ENCODE assay signal across 23 cellular contexts in the genomic region with DNA sequence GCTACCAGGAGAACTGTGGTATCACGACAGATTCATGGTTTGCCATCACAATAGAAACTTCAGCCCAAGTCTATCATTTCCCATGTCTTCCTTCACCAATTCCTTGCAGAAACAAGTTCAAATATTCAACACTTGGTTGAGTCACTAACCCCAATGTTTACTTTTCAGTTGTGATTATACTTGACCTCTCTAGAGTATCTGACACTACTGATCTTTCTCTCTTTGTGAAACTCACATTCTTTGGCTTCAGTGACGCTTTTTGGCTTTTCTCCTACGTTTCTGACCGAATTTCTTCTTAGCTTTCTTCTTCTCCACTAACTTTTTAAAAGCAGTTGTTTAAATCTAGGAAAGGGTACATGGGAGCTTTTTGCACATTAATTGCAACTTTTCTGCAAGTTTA. TPM values are rescaled to one million over a fixed set of nuclear protein-coding genes. Genes with fewer than 3 reads are reported as not detected.
A peak's percentile ranks its signal among the peaks of the same experiment; 100 is the strongest.
DNase-seq lines count a peak whose midpoint lies in the region; TF ChIP-seq lines count a peak whose summit lies in the region.
"Had no signal": no experiment of that assay in that cellular context is flagged by ENCODE, and none has a peak within 500 bp of the region (broad histone marks: within the 10 kb centered on the region; RNA-seq: fewer than 3 reads in every experiment).

No MANE protein-coding gene starts in this region.

- no peaks in the 10 kb centered on the region for H3K9me3 Mint-ChIP-seq in activated CD4-positive, alpha-beta T cell treated with anti-CD3 and anti-CD28 coated beads, Interleukin-2, amount 10 ng/mL, durations not matched to agents 24 days and 14 days
- no peaks in the 10 kb centered on the region for H3K9me3 Mint-ChIP-seq in nephron progenitor cell
- H3K9me3 Mint-ChIP-seq: CD8-positive, alpha-beta T cell had no signal

- peaks cover 13% of the 10 kb centered on the region for H3K4me1 ChIP-seq in SJSA1 (replicated peaks)
- H3K4me1 ChIP-seq: adrenal gland, lower lobe of right lung, parathyroid adenoma, spleen had no signal

- no peak overlapping the region for H3K4me3 ChIP-seq in SJSA1
- H3K4me3 ChIP-seq in fibroblast of the aortic adventitia (ENCODE audit: low read depth, low read length) = no peak overlapping the region
- H3K4me3 ChIP-seq: adrenal gland, lower lobe of right lung, spleen had no signal

- TF ChIP-seq CTCF in fibroblast of the aortic adventitia (IDR thresholded peaks at IDR 0.05; ENCODE audit: insufficient read depth, low read length) (no peak), nephron progenitor cell (IDR thresholded peaks at IDR 0.05) (no peak)

- no peak overlapping the region for H3K27ac ChIP-seq in SJSA1
- H3K27ac ChIP-seq: 22Rv1, adrenal gland, lower lobe of right lung, parathyroid adenoma, spleen had no signal

- H3K9me3 ChIP-seq in SJSA1 (replicated peaks) = no peaks in the 10 kb centered on the region
- H3K9me3 ChIP-seq: adrenal gland, lower lobe of right lung had no signal

- H3K4me1 Mint-ChIP-seq in activated CD4-positive, alpha-beta T cell treated with anti-CD3 and anti-CD28 coated beads, Interleukin-2, amount 10 ng/mL, durations not matched to agents 24 days and 14 days = no peaks in the 10 kb centered on the region
- no peaks in the 10 kb centered on the region for H3K4me1 Mint-ChIP-seq in nephron progenitor cell
- H3K4me1 Mint-ChIP-seq: activated CD8-positive, alpha-beta memory T cell treated with anti-CD3 and anti-CD28 coated beads, Interleukin-2, amount 10 ng/mL, durations not matched to agents 7 days and 5 days had no signal

- no peaks in the 10 kb centered on the region for H3K27me3 ChIP-seq in SJSA1 (replicated peaks)
- H3K27me3 ChIP-seq: adrenal gland had no signal

- H3K27ac Mint-ChIP-seq in activated CD4-positive, alpha-beta T cell treated with anti-CD3 and anti-CD28 coated beads, Interleukin-2, amount 10 ng/mL, durations not matched to agents 24 days and 14 days = no peak overlapping the region
- H3K27ac Mint-ChIP-seq in nephron progenitor cell = no peak overlapping the region
- H3K27ac Mint-ChIP-seq: activated CD8-positive, alpha-beta memory T cell treated with anti-CD3 and anti-CD28 coated beads, Interleukin-2, amount 10 ng/mL, durations not matched to agents 7 days and 5 days; CD8-positive, alpha-beta T cell had no signal

- H3K36me3 Mint-ChIP-seq in activated CD4-positive, alpha-beta T cell treated with anti-CD3 and anti-CD28 coated beads, Interleukin-2, amount 10 ng/mL, durations not matched to agents 24 days and 14 days (ENCODE audit: low read depth) = no peaks in the 10 kb centered on the region
- H3K36me3 Mint-ChIP-seq in nephron progenitor cell (ENCODE audit: low read depth) = no peaks in the 10 kb centered on the region
- H3K36me3 Mint-ChIP-seq: activated CD8-positive, alpha-beta memory T cell treated with anti-CD3 and anti-CD28 coated beads, Interleukin-2, amount 10 ng/mL, durations not matched to agents 7 days and 5 days; CD8-positive, alpha-beta T cell had no signal

- no peaks in the 10 kb centered on the region for H3K36me3 ChIP-seq in SJSA1
- H3K36me3 ChIP-seq: adrenal gland, lower lobe of right lung, spleen had no signal

- no peak overlapping the region for H3K4me3 Mint-ChIP-seq in activated CD4-positive, alpha-beta T cell treated with anti-CD3 and anti-CD28 coated beads, Interleukin-2, amount 10 ng/mL, durations not matched to agents 24 days and 14 days
- H3K4me3 Mint-ChIP-seq in nephron progenitor cell = no peak overlapping the region
- H3K4me3 Mint-ChIP-seq: activated CD8-positive, alpha-beta memory T cell treated with anti-CD3 and anti-CD28 coated beads, Interleukin-2, amount 10 ng/mL, durations not matched to agents 7 days and 5 days; CD8-positive, alpha-beta T cell had no signal

- H3K27me3 Mint-ChIP-seq in activated CD4-positive, alpha-beta T cell treated with anti-CD3 and anti-CD28 coated beads, Interleukin-2, amount 10 ng/mL, durations not matched to agents 24 days and 14 days = no peaks in the 10 kb centered on the region
- peaks cover 14% of the 10 kb centered on the region for H3K27me3 Mint-ChIP-seq in nephron progenitor cell (ENCODE audit: low read depth, poor library complexity)
- H3K27me3 Mint-ChIP-seq: activated CD8-positive, alpha-beta memory T cell treated with anti-CD3 and anti-CD28 coated beads, Interleukin-2, amount 10 ng/mL, durations not matched to agents 7 days and 5 days had no signal

- intact Hi-C loops in activated CD4-positive, alpha-beta T cell treated with anti-CD3 and anti-CD28 coated beads, Interleukin-2, amount 10 ng/mL, durations not matched to agents 24 days and 14 days (cut with micrococcal nuclease) = no loop called here

- DNase-seq in activated CD4-positive, alpha-beta T cell treated with anti-CD3 and anti-CD28 coated beads, Interleukin-2, amount 10 ng/mL, durations not matched to agents 24 days and 14 days = peak; percentile 4
- DNase-seq in activated CD4-positive, alpha-beta T cell treated with anti-CD3 and anti-CD28 coated beads, Interleukin-2, amount 50 U/mL, for 4 hours = no peak
- DNase-seq in SJSA1 (ENCODE audit: low read depth in 1 of 2, low spot score in 2 of 2) (peak; percentile 1 to 41), fibroblast of the aortic adventitia (ENCODE audit: low read depth) (peak; percentile 91), nephron progenitor cell (no peak), NCI-H524 treated with DMSO at 0.1 percent for 48 hours (lab: John Stamatoyannopoulos, UW) (no peak), HuH-7 (ENCODE audit: low spot score) (no peak), SHP77 treated with DMSO at 0.1 percent for 48 hours (lab: John Stamatoyannopoulos, UW) (no peak)
- DNase-seq: activated CD4-positive, CD25-positive, alpha-beta regulatory T cell treated with anti-CD3 and anti-CD28 coated beads, Interleukin-2, amount 50 U/mL, for 72 hours; activated CD8-positive, alpha-beta memory T cell treated with anti-CD3 and anti-CD28 coated beads, Interleukin-2, amount 10 ng/mL, durations not matched to agents 7 days and 5 days; activated effector memory CD4-positive, alpha-beta T cell treated with Interleukin-2 at 50 U/mL for 16 hours; adrenal gland; CD8-positive, alpha-beta T cell; DND-41; lower lobe of right lung; NCI-H187; NCI-H446; spleen; T-helper 9 cell had no signal

RNA-seq across cellular contexts. Expression of a gene that starts 48.8 kb away (rescaled TPM):
- not detected in 2 replicates for total RNA-seq in activated CD4-positive, alpha-beta T cell treated with anti-CD3 and anti-CD28 coated beads, Interleukin-2, amount 10 ng/mL, durations not matched to agents 24 days and 14 days
- total RNA-seq in SJSA1 (2014; rRNA removed; shearing (Covaris generic)) = not detected in 2 replicates
- total RNA-seq in fibroblast of the aortic adventitia (ENCODE audit: low replicate concordance) = not detected in 2 replicates
- total RNA-seq: activated CD8-positive, alpha-beta memory T cell treated with anti-CD3 and anti-CD28 coated beads, Interleukin-2, amount 10 ng/mL, durations not matched to agents 7 days and 5 days; adrenal gland; CD8-positive, alpha-beta T cell; lower lobe of right lung; myocyte; spleen; temporal lobe had no signal

Comparison
In these comparisons a context has a peak if more than half of its experiments do, and no peak if none do; other contexts are left out.
1. DNase-seq: peak in activated CD4-positive, alpha-beta T cell treated with anti-CD3 and anti-CD28 coated beads, Interleukin-2, amount 10 ng/mL, durations not matched to agents 24 days and 14 days (single experiment), SJSA1 (2 of 2) and fibroblast of the aortic adventitia (single experiment); none in activated CD4-positive, alpha-beta T cell treated with anti-CD3 and anti-CD28 coated beads, Interleukin-2, amount 50 U/mL, for 4 hours (0 of 2), nephron progenitor cell (single experiment), NCI-H524 treated with DMSO at 0.1 percent for 48 hours (single experiment), HuH-7 (single experiment) and SHP77 treated with DMSO at 0.1 percent for 48 hours (single experiment).